ENCODE assay signal across 23 cellular contexts in the genomic region with DNA sequence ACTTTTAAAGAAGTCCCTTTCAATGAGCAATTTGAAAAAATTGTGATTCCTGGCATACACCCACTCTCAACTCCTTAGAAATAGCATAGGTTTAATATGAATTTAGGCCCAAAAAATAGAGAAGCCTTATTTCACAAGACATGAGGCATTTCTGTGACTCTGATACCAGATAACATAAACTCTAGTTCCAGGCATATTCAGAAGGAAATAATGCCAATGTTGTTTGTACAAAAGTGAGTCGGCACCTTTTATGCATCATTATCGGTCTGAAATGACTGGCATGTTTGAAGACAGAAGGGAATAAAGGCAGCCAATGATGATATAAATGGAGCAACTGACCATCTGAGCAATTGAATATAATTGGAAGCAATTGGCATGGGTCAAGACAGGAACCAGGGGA. TPM values are rescaled to one million over a fixed set of nuclear protein-coding genes. Genes with fewer than 3 reads are reported as not detected.
"Had no signal": no experiment of that assay in that cellular context is flagged by ENCODE, and none has a peak within 500 bp of the region (broad histone marks: within the 10 kb centered on the region; RNA-seq: fewer than 3 reads in every experiment).

No MANE protein-coding gene starts in this region.

- H3K4me1 ChIP-seq: SJSA1 had no signal

- H3K27ac ChIP-seq: HL-60, SJSA1, SK-N-MC had no signal

- H3K27me3 ChIP-seq: SJSA1 had no signal

- DNase-seq: KBM-7, MV-4-11, NCI-H1048, NCI-H1105, NCI-H1417, NCI-H1436 treated with DMSO at 0.1 percent for 48 hours, NCI-H1694, NCI-H1930, NCI-H2081, NCI-H2107, NCI-H2227 treated with DMSO at 0.1 percent for 48 hours, NCI-H524, NCI-H526 treated with DMSO at 0.1 percent for 48 hours, NCI-H774, Right ventricle myocardium superior, RPMI8226, SIG-M5 had no signal

- H3K9me3 ChIP-seq: SJSA1 had no signal

- H3K4me3 ChIP-seq: SJSA1, SK-N-MC had no signal

- H3K36me3 ChIP-seq: SJSA1 had no signal

RNA-seq across cellular contexts. Expression of gene OR2S2, which starts 59.3 kb away (rescaled TPM):
- total RNA-seq: LHCN-M2, MCF 10A, NCI-H460, Right ventricle myocardium superior, SJSA1 had no signal
